ENCODE assay signal across 8 cellular contexts in the genomic region with DNA sequence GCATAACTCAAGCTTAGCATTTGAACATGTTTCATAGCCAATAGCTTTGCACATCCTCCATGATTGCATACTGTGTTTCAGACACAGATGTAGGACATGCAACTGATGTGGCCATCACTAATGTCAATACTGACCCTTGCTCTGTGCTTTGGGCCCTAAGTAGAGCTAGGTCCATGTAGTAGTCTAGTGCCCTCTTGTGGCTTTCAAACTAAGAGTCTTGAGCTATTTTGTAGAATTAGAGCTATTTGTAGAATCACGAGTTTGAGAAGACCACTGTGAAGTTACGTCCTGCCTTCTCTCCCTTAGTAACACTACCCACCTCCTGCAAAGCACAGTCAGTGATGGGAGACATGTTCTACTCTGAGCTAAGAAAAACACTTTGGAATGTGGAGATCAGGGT.
DNase-seq lines count a peak whose midpoint lies in the region; ATAC-seq and TF ChIP-seq lines count a peak whose summit lies in the region.

No MANE protein-coding gene starts in this region.

- H3K4me3 Mint-ChIP-seq in chondrocyte (ENCODE audit: unreplicated experiment) = no peak overlapping the region
- H3K4me3 Mint-ChIP-seq in CD8-positive, alpha-beta memory T cell = no peak overlapping the region
- no peak overlapping the region for H3K4me3 Mint-ChIP-seq in activated CD4-positive, alpha-beta T cell treated with anti-CD3 and anti-CD28 coated beads for 36 hours

- peaks cover 11% of the 10 kb centered on the region for H3K9me3 Mint-ChIP-seq in chondrocyte (ENCODE audit: low read depth)
- peaks cover 0 to 4% (median 0%) of the 10 kb centered on the region in 5 donors for H3K9me3 Mint-ChIP-seq in CD8-positive, alpha-beta memory T cell
- H3K9me3 Mint-ChIP-seq in activated CD4-positive, alpha-beta T cell treated with anti-CD3 and anti-CD28 coated beads for 36 hours (ENCODE audit: low read depth) = peaks cover 7% of the 10 kb centered on the region

- H3K4me1 ChIP-seq in CD8-positive, alpha-beta memory T cell (ENCODE audit: insufficient read depth, low read length) = no peaks in the 10 kb centered on the region

- TF ChIP-seq CTCF in GM20000 (IDR thresholded peaks at IDR 0.05; ENCODE audit: extremely low read depth, missing control alignments) (peak; percentile 32), chondrocyte (IDR thresholded peaks at IDR 0.05) (peak; percentile 87)

- H3K27ac ChIP-seq in CD8-positive, alpha-beta memory T cell (ENCODE audit: low read depth, low read length) = no peak overlapping the region

- in situ Hi-C loops in ACHN (cut with HindIII; ENCODE audit: low pct_ligation_motif_present, low pct_unique_long_range_greater_than_20kb, low sequenced_read_pairs) = loop anchor here (25.0 kb wide), 1 partner anchor 454 kb away; no protein-coding TSS in a partner anchor

- peak; percentile 64 for DNase-seq in ACHN
- peak; percentile 15 for DNase-seq in GM20000 (ENCODE audit: low spot score)
- DNase-seq in NCI-H510A treated with DMSO at 0.1 percent for 48 hours (lab: John Stamatoyannopoulos, UW) = peak; percentile 65
- no peak for DNase-seq in chondrocyte (ENCODE audit: low spot score)
- peak; percentile 81 for DNase-seq in medulla oblongata (ENCODE audit: extremely low spot score)
- no peak for DNase-seq in CD8-positive, alpha-beta memory T cell
- DNase-seq in activated CD4-positive, alpha-beta T cell treated with anti-CD3 and anti-CD28 coated beads for 36 hours = no peak
- DNase-seq in stimulated activated CD8-positive, alpha-beta memory T cell treated with anti-CD3 and anti-CD28 coated beads, Interleukin-4, amount 100 ng/mL, for 48 hours = no peak

- intact Hi-C loops in activated CD4-positive, alpha-beta T cell treated with anti-CD3 and anti-CD28 coated beads for 36 hours (cut with DNase I, micrococcal nuclease) = loop anchor here (1.0 to 10.0 kb wide), 5 partner anchors 349 to 547 kb away; no protein-coding TSS in a partner anchor

- no peak overlapping the region for H3K4me3 ChIP-seq in CD8-positive, alpha-beta memory T cell (ENCODE audit: low read length)

- no peak overlapping the region for H3K27ac Mint-ChIP-seq in chondrocyte (ENCODE audit: unreplicated experiment)
- no peak overlapping the region for H3K27ac Mint-ChIP-seq in CD8-positive, alpha-beta memory T cell
- no peak overlapping the region for H3K27ac Mint-ChIP-seq in activated CD4-positive, alpha-beta T cell treated with anti-CD3 and anti-CD28 coated beads for 36 hours

- POLR2A ChIA-PET in CD8-positive, alpha-beta memory T cell (lab: Charles Lee) = no interaction called here
- POLR2A ChIA-PET in activated CD4-positive, alpha-beta T cell treated with anti-CD3 and anti-CD28 coated beads for 36 hours (lab: Charles Lee) = no interaction called here

- CTCF ChIA-PET in CD8-positive, alpha-beta memory T cell (lab: Charles Lee) = no interaction called here
- CTCF ChIA-PET in activated CD4-positive, alpha-beta T cell treated with anti-CD3 and anti-CD28 coated beads for 36 hours (lab: Charles Lee) = interaction anchor here (0.6 to 1.2 kb wide), 6 partner anchors 9 to 472 kb away, joined by 3 to 9 read pairs (median 4); no protein-coding TSS in a partner anchor

- no peaks in the 10 kb centered on the region for H3K36me3 ChIP-seq in CD8-positive, alpha-beta memory T cell (ENCODE audit: insufficient read depth, low read length)

- no peaks in the 10 kb centered on the region for H3K27me3 ChIP-seq in CD8-positive, alpha-beta memory T cell (ENCODE audit: insufficient read depth, low read length, poor library complexity, severe bottlenecking)

- ATAC-seq in activated CD4-positive, alpha-beta T cell treated with anti-CD3 and anti-CD28 coated beads for 36 hours = no peak

- H3K4me1 Mint-ChIP-seq in chondrocyte (ENCODE audit: low read depth) = peaks cover 12% of the 10 kb centered on the region
- peaks cover 8 to 19% (median 16%) of the 10 kb centered on the region in 3 donors for H3K4me1 Mint-ChIP-seq in CD8-positive, alpha-beta memory T cell
- H3K4me1 Mint-ChIP-seq in activated CD4-positive, alpha-beta T cell treated with anti-CD3 and anti-CD28 coated beads for 36 hours = peaks cover 18% of the 10 kb centered on the region

- H3K9me3 ChIP-seq in CD8-positive, alpha-beta memory T cell (ENCODE audit: low read length) = no peaks in the 10 kb centered on the region

- peaks cover 2% of the 10 kb centered on the region for H3K36me3 Mint-ChIP-seq in chondrocyte (ENCODE audit: low read depth)
- H3K36me3 Mint-ChIP-seq in CD8-positive, alpha-beta memory T cell = no peaks in the 10 kb centered on the region
- no peaks in the 10 kb centered on the region for H3K36me3 Mint-ChIP-seq in activated CD4-positive, alpha-beta T cell treated with anti-CD3 and anti-CD28 coated beads for 36 hours (ENCODE audit: low read depth)

- H3K27me3 Mint-ChIP-seq in chondrocyte (ENCODE audit: low read depth) = no peaks in the 10 kb centered on the region
- peaks cover 3 to 4% of the 10 kb centered on the region in 2 donors for H3K27me3 Mint-ChIP-seq in CD8-positive, alpha-beta memory T cell
- peaks cover 15% of the 10 kb centered on the region for H3K27me3 Mint-ChIP-seq in activated CD4-positive, alpha-beta T cell treated with anti-CD3 and anti-CD28 coated beads for 36 hours

Comparison
In these comparisons a context has a peak if more than half of its experiments do, and no peak if none do; other contexts are left out.
1. DNase-seq: peak in ACHN (single experiment), GM20000 (single experiment), NCI-H510A treated with DMSO at 0.1 percent for 48 hours (single experiment) and medulla oblongata (single experiment); none in chondrocyte (single experiment), CD8-positive, alpha-beta memory T cell (0 of 5), activated CD4-positive, alpha-beta T cell treated with anti-CD3 and anti-CD28 coated beads for 36 hours (single experiment) and stimulated activated CD8-positive, alpha-beta memory T cell treated with anti-CD3 and anti-CD28 coated beads, Interleukin-4, amount 100 ng/mL, for 48 hours (single experiment).